ENCODE assay signal across 28 cellular contexts in the genomic region with DNA sequence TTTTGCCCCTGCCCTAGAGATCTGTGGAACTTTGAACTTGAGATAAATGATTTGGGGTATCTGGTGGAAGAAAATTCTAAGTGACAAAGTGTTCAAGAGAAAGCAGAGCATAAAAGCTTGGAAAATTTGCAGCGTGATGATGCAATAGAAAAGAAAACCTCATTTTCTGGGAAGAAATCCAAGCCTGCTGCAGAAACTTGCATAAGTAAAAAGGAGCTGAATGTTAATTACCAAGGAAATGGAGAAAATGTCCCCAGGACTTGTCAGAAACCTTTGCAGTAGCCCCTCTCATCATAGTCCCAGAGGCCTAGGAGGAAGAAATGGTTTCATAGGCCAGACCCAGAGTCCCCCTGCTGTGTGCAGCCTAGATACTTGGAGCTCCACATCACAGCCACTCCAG.
DNase-seq lines count a peak whose midpoint lies in the region; ATAC-seq and TF ChIP-seq lines count a peak whose summit lies in the region.
"Had no signal": no experiment of that assay in that cellular context is flagged by ENCODE, and none has a peak within 500 bp of the region (broad histone marks: within the 10 kb centered on the region; RNA-seq: fewer than 3 reads in every experiment).

No MANE protein-coding gene starts in this region.

- no peak overlapping the region for H3K9ac ChIP-seq in mammary epithelial cell (ENCODE audit: insufficient read depth, low read length)

- no peaks in the 10 kb centered on the region for H4K20me1 ChIP-seq in mammary epithelial cell (ENCODE audit: insufficient read depth, low read length)

- in situ Hi-C loops in mammary epithelial cell (cut with MboI; ENCODE audit: low sequenced_read_pairs in 2 of 2) = no loop called here

- no peaks in the 10 kb centered on the region for H3K36me3 ChIP-seq in mammary epithelial cell (ENCODE audit: insufficient read depth, low read length)
- no peaks in the 10 kb centered on the region for H3K36me3 ChIP-seq in kidney epithelial cell (ENCODE audit: control insufficient read depth, insufficient read depth, low read length)
- H3K36me3 ChIP-seq: gastrocnemius medialis had no signal

- no peaks in the 10 kb centered on the region for H3K9me3 Mint-ChIP-seq in MCF 10A (ENCODE audit: unreplicated experiment)

- dilution Hi-C loops in mammary epithelial cell (cut with HindIII; ENCODE audit: low sequenced_read_pairs) = no loop called here

- H3K27me3 Mint-ChIP-seq in MCF 10A (ENCODE audit: insufficient read depth, unreplicated experiment) = peaks cover 27% of the 10 kb centered on the region

- TF ChIP-seq CTCF in MCF 10A (IDR thresholded peaks at IDR 0.05; ENCODE audit: unreplicated experiment) (no peak), mammary epithelial cell (conservative IDR thresholded peaks at IDR 0.05 in 1 of 2, IDR thresholded peaks at IDR 0.05 in 1 of 2; ENCODE audit: extremely low read depth in 1 of 2, insufficient read depth in 1 of 2, low read depth in 1 of 2, low read length in 2 of 2) (no peak), kidney epithelial cell (IDR thresholded peaks at IDR 0.05; ENCODE audit: insufficient read depth, low read length, poor library complexity, severe bottlenecking) (no peak)

- POLR2A ChIA-PET in MCF 10A (lab: Yijun Ruan, JAX) = no interaction called here

- no peaks in the 10 kb centered on the region for H3K4me1 Mint-ChIP-seq in MCF 10A (ENCODE audit: insufficient read depth, unreplicated experiment)
- H3K4me1 Mint-ChIP-seq: activated naive CD4-positive, alpha-beta T cell treated with anti-CD3 and anti-CD28 coated beads, Interleukin-2, amount 50 U/mL, for 24 hours; nephron had no signal

- H3K4me1 ChIP-seq in mammary epithelial cell (ENCODE audit: insufficient read depth, low read length) = no peaks in the 10 kb centered on the region
- H3K4me1 ChIP-seq: body of pancreas, gastrocnemius medialis had no signal

- no peak overlapping the region for H3K4me3 Mint-ChIP-seq in MCF 10A (ENCODE audit: unreplicated experiment)
- H3K4me3 Mint-ChIP-seq: activated naive CD4-positive, alpha-beta T cell treated with anti-CD3 and anti-CD28 coated beads, Interleukin-2, amount 50 U/mL, for 24 hours; endodermal cell; nephron had no signal

- H3K27me3 ChIP-seq in mammary epithelial cell (ENCODE audit: insufficient read depth, low read length) (no peaks in the 10 kb centered on the region), kidney epithelial cell (ENCODE audit: control insufficient read depth, insufficient read depth, low read length) (no peaks in the 10 kb centered on the region)
- H3K27me3 ChIP-seq: body of pancreas, gastrocnemius medialis had no signal

- H3K4me2 ChIP-seq in mammary epithelial cell (ENCODE audit: insufficient read depth, low read depth, low read length) = no peak overlapping the region

- H3K4me3 ChIP-seq in mammary epithelial cell (replicated peaks in 1 of 3; ENCODE audit: insufficient read depth in 1 of 3, low read depth in 2 of 3, low read length in 3 of 3) (no peak overlapping the region), kidney epithelial cell (ENCODE audit: low read depth, low read length) (no peak overlapping the region)
- H3K4me3 ChIP-seq: body of pancreas, coronary artery, gastrocnemius medialis had no signal

- DNase-seq in MCF 10A (ENCODE audit: unreplicated experiment) (peak; percentile 32), mammary epithelial cell (no peak), cerebellar cortex (ENCODE audit: low spot score) (peak; percentile 2), kidney epithelial cell (ENCODE audit: low read depth) (peak; percentile 1), T-helper 2 cell (no peak), nucleus accumbens (lab: John Stamatoyannopoulos, UW) (no peak)
- no peak for DNase-seq in activated naive CD4-positive, alpha-beta T cell treated with Interleukin-2 at 50 U/mL for 16 hours
- DNase-seq: activated CD4-positive, alpha-beta T cell treated with anti-CD3 and anti-CD28 coated beads for 1 hour; activated CD8-positive, alpha-beta memory T cell treated with anti-CD3 and anti-CD28 coated beads for 24 hours; body of pancreas; COR-L47; DND-41; endodermal cell; gastrocnemius medialis; NCI-H1417 treated with DMSO at 0.1 percent for 48 hours; NCI-H524 treated with DMSO at 0.1 percent for 48 hours; small intestine; stimulated activated CD4-positive, alpha-beta T cell treated with anti-CD3 and anti-CD28 coated beads, Interleukin-2, amount 100 ng/mL, for 48 hours; stimulated activated naive CD8-positive, alpha-beta T cell treated with anti-CD3 and anti-CD28 coated beads, Interleukin-15, Interleukin-2, amounts not matched to agents 100 U/mL and 50 U/mL, for 24 hours; T-helper 9 cell; trophoblast cell had no signal

- H3K27ac ChIP-seq in mammary epithelial cell (ENCODE audit: insufficient read depth, low read depth, low read length) = no peak overlapping the region
- H3K27ac ChIP-seq: 22Rv1, body of pancreas, coronary artery, gastrocnemius medialis, RWPE1 had no signal

- no peak overlapping the region for H2AFZ ChIP-seq in mammary epithelial cell (ENCODE audit: low read depth, low read length)

- H3K36me3 Mint-ChIP-seq in MCF 10A (ENCODE audit: insufficient read depth, unreplicated experiment) = no peaks in the 10 kb centered on the region
- H3K36me3 Mint-ChIP-seq: activated naive CD4-positive, alpha-beta T cell treated with anti-CD3 and anti-CD28 coated beads, Interleukin-2, amount 50 U/mL, for 24 hours had no signal

- 40% methylated on average over 1 of the region's 1 CpG for WGBS in mammary epithelial cell (ENCODE audit: low coverage, missing lambda C conversion rate)

- intact Hi-C loops in MCF 10A (cut with micrococcal nuclease) (no loop called here), mammary epithelial cell (cut with micrococcal nuclease) (no loop called here)

- no peak for ATAC-seq in GM21390 (IDR thresholded peaks at IDR 0.05; ENCODE audit: unreplicated experiment)
- ATAC-seq: body of pancreas, gastrocnemius medialis, SK-N-SH treated with all-trans-retinoic acid at 6 μM for 48 hours had no signal

- H3K79me2 ChIP-seq in mammary epithelial cell (ENCODE audit: insufficient read depth, low read length) = no peaks in the 10 kb centered on the region

- BruUV-seq in MCF 10A (replicated peaks; lab: Mats Ljungman, UMichigan) = no TSS peak
- no TSS peak for BruUV-seq in mammary epithelial cell (replicated peaks; lab: Mats Ljungman, UMichigan)

- H3K27ac Mint-ChIP-seq in MCF 10A (ENCODE audit: low read depth, unreplicated experiment) = no peak overlapping the region
- H3K27ac Mint-ChIP-seq: activated naive CD4-positive, alpha-beta T cell treated with anti-CD3 and anti-CD28 coated beads, Interleukin-2, amount 50 U/mL, for 24 hours; endodermal cell; nephron had no signal

- no peaks in the 10 kb centered on the region for H3K9me3 ChIP-seq in mammary epithelial cell (replicated peaks; ENCODE audit: insufficient read depth, low read length)
- H3K9me3 ChIP-seq: body of pancreas, gastrocnemius medialis had no signal

- CTCF ChIA-PET in MCF 10A (lab: Yijun Ruan, JAX) (no interaction called here), mammary epithelial cell (lab: Charles Lee; ENCODE audit: low non-redundant PET) (no interaction called here)

Comparison
In these comparisons a context has a peak if more than half of its experiments do, and no peak if none do; other contexts are left out.
1. DNase-seq: peak in MCF 10A (single experiment), cerebellar cortex (single experiment) and kidney epithelial cell (single experiment); none in mammary epithelial cell (single experiment), T-helper 2 cell (0 of 5), nucleus accumbens (0 of 56) and activated naive CD4-positive, alpha-beta T cell treated with Interleukin-2 at 50 U/mL for 16 hours (single experiment).